ENCODE assay signal across 17 cellular contexts in the genomic region with DNA sequence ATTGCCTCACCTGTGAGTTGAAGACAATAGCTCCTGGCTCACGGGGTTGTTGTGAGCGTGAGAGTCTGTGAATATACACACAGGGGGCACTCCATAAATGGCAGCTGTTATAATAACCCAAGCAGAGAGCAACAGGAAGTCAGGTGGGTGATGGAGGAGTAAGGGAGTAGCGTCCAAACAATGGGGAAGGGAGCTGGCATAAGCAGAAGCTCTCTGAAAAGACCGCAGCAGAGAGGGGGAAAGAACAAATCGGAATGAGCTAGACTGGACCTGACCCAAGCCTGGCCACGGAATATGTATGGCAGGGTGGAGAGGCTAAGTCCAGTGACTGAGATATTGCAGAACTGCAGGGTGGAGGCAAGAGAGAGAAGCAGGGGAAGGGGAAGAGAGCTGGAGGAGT. TPM values are rescaled to one million over a fixed set of nuclear protein-coding genes. Genes with fewer than 3 reads are reported as not detected.
DNase-seq lines count a peak whose midpoint lies in the region; ATAC-seq and TF ChIP-seq lines count a peak whose summit lies in the region.
"Had no signal": no experiment of that assay in that cellular context is flagged by ENCODE, and none has a peak within 500 bp of the region (broad histone marks: within the 10 kb centered on the region; RNA-seq: fewer than 3 reads in every experiment).

No MANE protein-coding gene starts in this region.

- no peaks in the 10 kb centered on the region for H3K4me1 ChIP-seq in smooth muscle cell (ENCODE audit: low read depth)
- H3K4me1 ChIP-seq: BLaER1 treated with 17β-estradiol and CSF1 and Interleukin-3, amounts not matched to agents 10 nM and 100 nM; foreskin keratinocyte had no signal

- no peak overlapping the region for H2AFZ ChIP-seq in smooth muscle cell (ENCODE audit: low read depth)

- H3K27ac Mint-ChIP-seq in naive thymus-derived CD8-positive, alpha-beta T cell = peak overlapping the region in 5 of 10 donors; percentile 5 to 75 (median 40)

- POLR2A ChIA-PET in naive thymus-derived CD8-positive, alpha-beta T cell (lab: Charles Lee) = interaction anchor here (0.8 to 1.2 kb wide), 3 partner anchors 18 to 68 kb away, joined by 3 to 4 read pairs (median 3); no protein-coding TSS in a partner anchor

- DNase-seq in NCI-H1092 treated with DMSO at 0.1 percent for 48 hours (lab: John Stamatoyannopoulos, UW) (peak; percentile 84), NCI-H345 treated with DMSO at 0.1 percent for 48 hours (lab: John Stamatoyannopoulos, UW; ENCODE audit: unreplicated experiment) (peak; percentile 75), fibroblast of the aortic adventitia (ENCODE audit: low read depth) (peak; percentile 13), smooth muscle cell (lab: John Stamatoyannopoulos, UW; ENCODE audit: unreplicated experiment) (no peak), caudate nucleus (lab: John Stamatoyannopoulos, UW) (no peak)
- no peak for DNase-seq in naive thymus-derived CD8-positive, alpha-beta T cell
- DNase-seq: aorta; foreskin keratinocyte; NCI-H524; retina; stimulated activated CD4-positive, alpha-beta T cell treated with anti-CD3 and anti-CD28 coated beads, Interleukin-2, amount 100 ng/mL, for 24 hours; T-helper 9 cell had no signal

- no peak overlapping the region for H3K27ac ChIP-seq in smooth muscle cell (ENCODE audit: low read depth)
- H3K27ac ChIP-seq in caudate nucleus (ENCODE audit: low read depth, low read length) = no peak overlapping the region
- H3K27ac ChIP-seq: BLaER1 treated with 17β-estradiol and CSF1 and Interleukin-3, amounts not matched to agents 10 nM and 100 nM; foreskin keratinocyte; KMS-11 had no signal

- H3K36me3 ChIP-seq in smooth muscle cell (ENCODE audit: low read depth) = no peaks in the 10 kb centered on the region
- H3K36me3 ChIP-seq: BLaER1 treated with 17β-estradiol and CSF1 and Interleukin-3, amounts not matched to agents 10 nM and 100 nM had no signal

- H3K27me3 ChIP-seq in smooth muscle cell (ENCODE audit: low read depth) = no peaks in the 10 kb centered on the region
- H3K27me3 ChIP-seq: foreskin keratinocyte had no signal

- H3K4me2 ChIP-seq in smooth muscle cell = no peak overlapping the region
- H3K4me2 ChIP-seq: BLaER1 treated with 17β-estradiol and CSF1 and Interleukin-3, amounts not matched to agents 10 nM and 100 nM; KMS-11 had no signal

- no peak overlapping the region for H3K4me3 ChIP-seq in fibroblast of the aortic adventitia (ENCODE audit: low read depth, low read length)
- peak overlapping the region; percentile 16 for H3K4me3 ChIP-seq in smooth muscle cell
- H3K4me3 ChIP-seq: BLaER1 treated with 17β-estradiol and CSF1 and Interleukin-3, amounts not matched to agents 10 nM and 100 nM had no signal

- H3K79me2 ChIP-seq in smooth muscle cell (ENCODE audit: low read depth) = no peaks in the 10 kb centered on the region

- H3K4me3 Mint-ChIP-seq in naive thymus-derived CD8-positive, alpha-beta T cell = peak overlapping the region in 3 of 10 donors; percentile 11 to 24 (median 15)

- no peak for ATAC-seq in naive thymus-derived CD8-positive, alpha-beta T cell
- no peak for ATAC-seq in HG02798 (IDR thresholded peaks at IDR 0.05; ENCODE audit: poor library complexity, unreplicated experiment)
- ATAC-seq: foreskin keratinocyte, Right ventricle myocardium inferior had no signal

- WGBS in smooth muscle cell (ENCODE audit: low lambda C conversion rate) = 67% methylated on average over 6 of the region's 6 CpGs

- H3K27me3 Mint-ChIP-seq in naive thymus-derived CD8-positive, alpha-beta T cell = no peaks in the 10 kb centered on the region

- no peak overlapping the region for H3K9ac ChIP-seq in smooth muscle cell (ENCODE audit: low read depth)
- H3K9ac ChIP-seq: BLaER1 treated with 17β-estradiol and CSF1 and Interleukin-3, amounts not matched to agents 10 nM and 100 nM; KMS-11 had no signal

- H3K9me3 Mint-ChIP-seq in naive thymus-derived CD8-positive, alpha-beta T cell = peaks cover 0 to 1% (median 0%) of the 10 kb centered on the region in 9 donors

- no peaks in the 10 kb centered on the region for H3F3A ChIP-seq in smooth muscle cell (ENCODE audit: low read depth)

- H3K36me3 Mint-ChIP-seq in naive thymus-derived CD8-positive, alpha-beta T cell = no peaks in the 10 kb centered on the region

- H3K9me3 ChIP-seq in smooth muscle cell (replicated peaks; ENCODE audit: low read depth) = no peaks in the 10 kb centered on the region
- H3K9me3 ChIP-seq: BLaER1 treated with 17β-estradiol and CSF1 and Interleukin-3, amounts not matched to agents 10 nM and 100 nM had no signal

- H4K20me1 ChIP-seq in smooth muscle cell (ENCODE audit: low read depth) = no peaks in the 10 kb centered on the region
- H4K20me1 ChIP-seq: BLaER1 treated with 17β-estradiol and CSF1 and Interleukin-3, amounts not matched to agents 10 nM and 100 nM had no signal

- no peak for TF ChIP-seq CTCF in fibroblast of the aortic adventitia (IDR thresholded peaks at IDR 0.05; ENCODE audit: insufficient read depth, low read length)
- TF ChIP-seq CTCF in smooth muscle cell (IDR thresholded peaks at IDR 0.05; ENCODE audit: borderline replicate concordance, insufficient read depth, poor library complexity, severe bottlenecking) = no peak

- peaks cover 0 to 11% (median 6%) of the 10 kb centered on the region in 4 donors for H3K4me1 Mint-ChIP-seq in naive thymus-derived CD8-positive, alpha-beta T cell

RNA-seq across cellular contexts. Expression of gene GJB1, which starts 6.6 kb away (rescaled TPM):
- total RNA-seq in fibroblast of the aortic adventitia (ENCODE audit: low replicate concordance) (not detected in 2 replicates), smooth muscle cell (not detected in 2 replicates)
- not detected in 2 replicates for polyA plus RNA-seq in smooth muscle cell
- total RNA-seq in naive thymus-derived CD8-positive, alpha-beta T cell = not detected
- not detected for polyA plus RNA-seq in naive thymus-derived CD8-positive, alpha-beta T cell
- total RNA-seq: aorta, dermis microvascular lymphatic vessel endothelial cell, foreskin keratinocyte, Right ventricle myocardium inferior had no signal
- polyA plus RNA-seq: foreskin keratinocyte had no signal

RNA-seq across cellular contexts. Expression of gene ZMYM3, which starts 37.5 kb away (rescaled TPM):
- 10.6 and 20.3 TPM in 2 replicates for total RNA-seq in fibroblast of the aortic adventitia (ENCODE audit: low replicate concordance)
- 26.9 and 29.5 TPM in 2 replicates for total RNA-seq in smooth muscle cell
- polyA plus RNA-seq in smooth muscle cell = 9.0 and 10.5 TPM in 2 replicates
- total RNA-seq in naive thymus-derived CD8-positive, alpha-beta T cell = 10 to 100 TPM; 35.3 to 36.0 TPM
- 1 to 10 TPM; 4.8 to 6.5 (median 5.0) TPM for polyA plus RNA-seq in naive thymus-derived CD8-positive, alpha-beta T cell

Comparison
In these comparisons a context has a peak if more than half of its experiments do, and no peak if none do; other contexts are left out.
1. DNase-seq: peak in NCI-H1092 treated with DMSO at 0.1 percent for 48 hours (single experiment), NCI-H345 treated with DMSO at 0.1 percent for 48 hours (single experiment) and fibroblast of the aortic adventitia (single experiment); none in smooth muscle cell (single experiment), naive thymus-derived CD8-positive, alpha-beta T cell (0 of 10) and caudate nucleus (0 of 61).